ENCODE assay signal across 34 cellular contexts in genomic region chr2:217336694-217337093, GRCh38.
"Had no signal": no experiment of that assay in that cellular context is flagged by ENCODE, and none has a peak within 500 bp of the region (broad histone marks: within the 10 kb centered on the region; RNA-seq: fewer than 3 reads in every experiment).

No MANE protein-coding gene starts in this region.

- H3K4me3 ChIP-seq: adrenal gland, cardiac muscle cell had no signal

- FAIRE-seq: bronchial epithelial cell, TTC549 had no signal

- H3K9me3 ChIP-seq: adrenal gland had no signal

- H3K4me3 Mint-ChIP-seq: activated B cell treated with CpG ODN at 0.5 μM for 24 hours; activated CD4-positive, alpha-beta memory T cell treated with anti-CD3 and anti-CD28 coated beads for 36 hours; activated CD4-positive, alpha-beta T cell treated with anti-CD3 and anti-CD28 coated beads, Interleukin-2, amount 10 ng/mL, durations not matched to agents 24 days and 14 days; activated CD8-positive, alpha-beta T cell treated with anti-CD3 and anti-CD28 coated beads for 36 hours; activated naive CD4-positive, alpha-beta T cell treated with anti-CD3 and anti-CD28 coated beads for 36 hours; activated naive CD8-positive, alpha-beta T cell treated with anti-CD3 and anti-CD28 coated beads for 36 hours; activated T-cell treated with anti-CD3 and anti-CD28 coated beads, Interleukin-2, amount 50 U/mL, for 24 hours; brain; central memory CD8-positive, alpha-beta T cell; T-helper 1 cell treated with Interleukin-12 subunit alpha and Interleukin-12 subunit beta and Interleukin-4 antibody, amounts not matched to agents 30 μg/mL and 1 μg/mL, for 36 hours; T-helper 2 cell treated with Interferon-gamma antibody and Interleukin-4, amounts not matched to agents 5 μg/mL and 100 μg/mL, for 36 hours had no signal

- DNase-seq: activated B cell treated with CpG ODN at 0.5 μM for 24 hours; activated CD4-positive, alpha-beta memory T cell treated with anti-CD3 and anti-CD28 coated beads for 36 hours; activated CD4-positive, alpha-beta T cell treated with anti-CD3 and anti-CD28 coated beads for 4 hours; activated CD4-positive, alpha-beta T cell treated with anti-CD3 and anti-CD28 coated beads, Interleukin-2, amount 10 ng/mL, durations not matched to agents 24 days and 14 days; activated CD4-positive, alpha-beta T cell treated with anti-CD3 and anti-CD28 coated beads, Interleukin-2, amount 50 U/mL, for 1 hour; activated CD4-positive, alpha-beta T cell treated with anti-CD3 and anti-CD28 coated beads, Interleukin-2, amount 50 U/mL, for 4 hours; activated CD4-positive, CD25-positive, alpha-beta regulatory T cell treated with anti-CD3 and anti-CD28 coated beads, Interleukin-2, amount 50 U/mL, for 72 hours; activated CD8-positive, alpha-beta memory T cell treated with anti-CD3 and anti-CD28 coated beads, Interleukin-2, amount 50 U/mL, for 4 hours; activated CD8-positive, alpha-beta T cell treated with anti-CD3 and anti-CD28 coated beads for 36 hours; activated effector memory CD4-positive, alpha-beta T cell treated with anti-CD3 and anti-CD28 coated beads, Interleukin-2, amount 50 U/mL, for 16 hours; activated gamma-delta T cell treated with Interleukin-2 at 50 U/mL for 16 hours; activated naive CD4-positive, alpha-beta T cell; activated naive CD4-positive, alpha-beta T cell treated with anti-CD3 and anti-CD28 coated beads for 36 hours; activated naive CD4-positive, alpha-beta T cell treated with anti-CD3 and anti-CD28 coated beads, Interleukin-2, amount 50 U/mL, for 16 hours; activated naive CD8-positive, alpha-beta T cell treated with anti-CD3 and anti-CD28 coated beads for 36 hours; activated T-cell treated with anti-CD3 and anti-CD28 coated beads, Interleukin-2, amount 50 U/mL, for 24 hours; activated T-cell treated with anti-CD3 and anti-CD28 coated beads, Interleukin-2, amount 50 U/mL, for 48 hours; adrenal gland; amniotic stem cell; aorta; caudate nucleus; cerebellar nuclear complex; T-helper 1 cell; T-helper 2 cell; T-helper 9 cell had no signal

- H3K27me3 Mint-ChIP-seq: activated CD4-positive, alpha-beta T cell treated with anti-CD3 and anti-CD28 coated beads, Interleukin-2, amount 10 ng/mL, durations not matched to agents 24 days and 14 days; activated CD8-positive, alpha-beta T cell treated with anti-CD3 and anti-CD28 coated beads for 36 hours; activated naive CD8-positive, alpha-beta T cell treated with anti-CD3 and anti-CD28 coated beads for 36 hours; activated T-cell treated with anti-CD3 and anti-CD28 coated beads, Interleukin-2, amount 50 U/mL, for 24 hours; brain; central memory CD8-positive, alpha-beta T cell had no signal

- H3K36me3 ChIP-seq: adrenal gland, cardiac muscle cell had no signal

- H3K36me3 Mint-ChIP-seq: activated CD4-positive, alpha-beta memory T cell treated with anti-CD3 and anti-CD28 coated beads for 36 hours; activated naive CD4-positive, alpha-beta T cell treated with anti-CD3 and anti-CD28 coated beads, Interleukin-2, amount 50 U/mL, for 72 hours; activated naive CD8-positive, alpha-beta T cell treated with anti-CD3 and anti-CD28 coated beads for 36 hours; brain had no signal

- H3K4me1 Mint-ChIP-seq: activated B cell treated with CpG ODN at 0.5 μM for 24 hours; activated CD4-positive, alpha-beta T cell treated with anti-CD3 and anti-CD28 coated beads, Interleukin-2, amount 10 ng/mL, durations not matched to agents 24 days and 14 days; activated naive CD8-positive, alpha-beta T cell treated with anti-CD3 and anti-CD28 coated beads for 36 hours; central memory CD8-positive, alpha-beta T cell had no signal

- H3K9me3 Mint-ChIP-seq: activated B cell treated with CpG ODN at 0.5 μM for 24 hours; activated CD4-positive, alpha-beta memory T cell treated with anti-CD3 and anti-CD28 coated beads for 36 hours; activated CD4-positive, alpha-beta T cell treated with anti-CD3 and anti-CD28 coated beads, Interleukin-2, amount 10 ng/mL, durations not matched to agents 24 days and 14 days; activated CD8-positive, alpha-beta T cell treated with anti-CD3 and anti-CD28 coated beads for 36 hours; activated naive CD4-positive, alpha-beta T cell treated with anti-CD3 and anti-CD28 coated beads for 36 hours; activated naive CD8-positive, alpha-beta T cell treated with anti-CD3 and anti-CD28 coated beads for 36 hours; activated T-cell treated with anti-CD3 and anti-CD28 coated beads, Interleukin-2, amount 50 U/mL, for 24 hours; brain; central memory CD8-positive, alpha-beta T cell; T-helper 1 cell treated with Interleukin-12 subunit alpha and Interleukin-12 subunit beta and Interleukin-4 antibody, amounts not matched to agents 30 μg/mL and 1 μg/mL, for 36 hours; T-helper 2 cell treated with Interferon-gamma antibody and Interleukin-4, amounts not matched to agents 5 μg/mL and 100 μg/mL, for 36 hours had no signal

- H3K27me3 ChIP-seq: adrenal gland, cardiac muscle cell had no signal

- H3K27ac Mint-ChIP-seq: activated B cell treated with CpG ODN at 0.5 μM for 24 hours; activated CD4-positive, alpha-beta memory T cell treated with anti-CD3 and anti-CD28 coated beads for 36 hours; activated CD4-positive, alpha-beta T cell treated with anti-CD3 and anti-CD28 coated beads, Interleukin-2, amount 10 ng/mL, durations not matched to agents 24 days and 14 days; activated CD8-positive, alpha-beta T cell treated with anti-CD3 and anti-CD28 coated beads for 36 hours; activated naive CD4-positive, alpha-beta T cell treated with anti-CD3 and anti-CD28 coated beads for 36 hours; activated naive CD4-positive, alpha-beta T cell treated with anti-CD3 and anti-CD28 coated beads, Interleukin-2, amount 50 U/mL, for 72 hours; activated naive CD8-positive, alpha-beta T cell treated with anti-CD3 and anti-CD28 coated beads for 36 hours; activated T-cell treated with anti-CD3 and anti-CD28 coated beads, Interleukin-2, amount 50 U/mL, for 24 hours; brain; T-helper 1 cell treated with Interleukin-12 subunit alpha and Interleukin-12 subunit beta and Interleukin-4 antibody, amounts not matched to agents 30 μg/mL and 1 μg/mL, for 36 hours; T-helper 2 cell treated with Interferon-gamma antibody and Interleukin-4, amounts not matched to agents 5 μg/mL and 100 μg/mL, for 36 hours had no signal

- H3K27ac ChIP-seq: cardiac muscle cell, VCaP had no signal
